Comparison of ENCODE assay signal across 23 cellular contexts in genomic region chr11:69520186-69520585, GRCh38. TPM values are rescaled to one million over a fixed set of nuclear protein-coding genes. Genes with fewer than 3 reads are reported as not detected.
DNase-seq lines count a peak whose midpoint lies in the region; ATAC-seq, FAIRE-seq and TF ChIP-seq lines count a peak whose summit lies in the region.
"Had no signal": no experiment of that assay in that cellular context is flagged by ENCODE, and none has a peak within 500 bp of the region (broad histone marks: within the 10 kb centered on the region; RNA-seq: fewer than 3 reads in every experiment).

No MANE protein-coding gene starts in this region.

- TF ChIP-seq POLR2A in NB4 (IDR thresholded peaks at IDR 0.05; ENCODE audit: extremely low read depth, insufficient read length) (no peak), H1 (IDR thresholded peaks at IDR 0.05; ENCODE audit: control extremely low read depth in 1 of 2, low read depth in 2 of 2, low read length in 2 of 2) (no peak), GM18505 (IDR thresholded peaks at IDR 0.05; ENCODE audit: borderline replicate concordance, extremely low read depth, insufficient read depth, insufficient read length) (no peak)

- no peak overlapping the region for H2BK15ac ChIP-seq in H1 (ENCODE audit: low read length)

- CTCF ChIA-PET in H1 (lab: Charles Lee; ENCODE audit: partially characterized antibody): interaction anchor here (1.5 kb wide), 1 partner anchor 114 kb away, joined by 3 read pairs; no protein-coding TSS in a partner anchor

- no peak overlapping the region for H3K56ac ChIP-seq in H1 (replicated peaks; ENCODE audit: insufficient read length, low read depth, low read length)

- no peak overlapping the region for H4K5ac ChIP-seq in H1 (ENCODE audit: insufficient read length, low read depth, low read length)

- peak overlapping the region; percentile 94 for H2BK20ac ChIP-seq in H1 (ENCODE audit: low read length)

- peak overlapping the region; percentile 36 for H4K91ac ChIP-seq in H1 (replicated peaks; ENCODE audit: insufficient read length, low read length)

- POLR2A ChIA-PET in H1 (lab: Charles Lee; ENCODE audit: partially characterized antibody): interaction anchor here (0.8 kb wide), 1 partner anchor 137 kb away, joined by 3 read pairs; no protein-coding TSS in a partner anchor

- H3K27ac Mint-ChIP-seq in GM23338: no peak overlapping the region
- H3K27ac Mint-ChIP-seq: CD4-positive, alpha-beta T cell had no signal

- peaks cover 33% of the 10 kb centered on the region for H3K36me3 Mint-ChIP-seq in GM23338 (ENCODE audit: low read depth)

- no peaks in the 10 kb centered on the region for H3K79me1 ChIP-seq in H1 (ENCODE audit: low read depth, low read length)

- H4K8ac ChIP-seq in H1 (ENCODE audit: extremely low read depth, insufficient read depth, low read length): no peak overlapping the region

- H3K9me3 Mint-ChIP-seq in GM23338: peaks cover 37% of the 10 kb centered on the region

- no peak for TF ChIP-seq CTCF in GM23338 (conservative IDR thresholded peaks at IDR 0.05; ENCODE audit: low read depth in 2 of 2)
- no peak for TF ChIP-seq CTCF in NB4 (IDR thresholded peaks at IDR 0.05; ENCODE audit: low read depth, low read length)
- no peak for TF ChIP-seq CTCF in H1 (IDR thresholded peaks at IDR 0.05; ENCODE audit: control extremely low read depth in 1 of 3, insufficient read depth in 1 of 3, low read depth in 1 of 3, low read length in 3 of 3)
- no peak for TF ChIP-seq CTCF in lower lobe of right lung (IDR thresholded peaks at IDR 0.05)

- H3K9me2 ChIP-seq in GM23338 (ENCODE audit: insufficient read depth): peaks cover 9% of the 10 kb centered on the region; the same call in 1 of the 2 replicates

- peaks cover 25% of the 10 kb centered on the region for H3K4me1 ChIP-seq in GM23338 (ENCODE audit: insufficient read depth)
- H3K4me1 ChIP-seq in H1 (replicated peaks in 1 of 4; ENCODE audit: control insufficient read depth in 3 of 4, insufficient read depth in 4 of 4, low read length in 3 of 4): peaks cover 5 to 26% (median 10%) of the 10 kb centered on the region in 4 experiments
- no peaks in the 10 kb centered on the region for H3K4me1 ChIP-seq in lower lobe of right lung
- H3K4me1 ChIP-seq: SJCRH30 had no signal

- H3K9me3 ChIP-seq in H1 (ENCODE audit: insufficient read depth in 2 of 2, low read depth in 1 of 2, low read length in 1 of 2) (peaks cover 11 to 15% of the 10 kb centered on the region in 2 experiments; a peak in 3 of 4 replicates), lower lobe of right lung (peaks cover 2% of the 10 kb centered on the region)
- H3K9me3 ChIP-seq: BE2C, SJCRH30 had no signal

- H3K79me2 ChIP-seq in GM23338 (replicated peaks; ENCODE audit: insufficient read depth) (no peaks in the 10 kb centered on the region), H1 (ENCODE audit: control insufficient read depth in 1 of 2, insufficient read depth in 2 of 2, low read length in 2 of 2) (no peaks in the 10 kb centered on the region)

- H3K23me2 ChIP-seq in H1 (ENCODE audit: low read depth, low read length): no peaks in the 10 kb centered on the region

- H3K9ac ChIP-seq in H1 (replicated peaks in 1 of 4; ENCODE audit: extremely low read depth in 1 of 4, low read depth in 3 of 4, low read length in 3 of 4): no peak overlapping the region

- TF ChIP-seq RAD21 in H1 (IDR thresholded peaks at IDR 0.05 in 1 of 2, conservative IDR thresholded peaks at IDR 0.05 in 1 of 2; ENCODE audit: low read depth in 2 of 2, low read length in 2 of 2): no peak

- no peaks in the 10 kb centered on the region for H3K36me3 ChIP-seq in GM23338 (ENCODE audit: insufficient read depth)
- H3K36me3 ChIP-seq in H1 (ENCODE audit: control insufficient read depth in 2 of 4, insufficient read depth in 4 of 4, low read length in 3 of 4): no peaks in the 10 kb centered on the region; a peak in 1 of 8 replicates
- no peaks in the 10 kb centered on the region for H3K36me3 ChIP-seq in lower lobe of right lung
- H3K36me3 ChIP-seq: BE2C, MG63, SJCRH30 had no signal

- no peak overlapping the region for H3K14ac ChIP-seq in H1 (ENCODE audit: insufficient read length)

- H3K23ac ChIP-seq in H1 (ENCODE audit: insufficient read length): no peak overlapping the region

- H3K4ac ChIP-seq in H1 (replicated peaks; ENCODE audit: insufficient read length, low read depth, low read length): no peak overlapping the region

- no peak for DNase-seq in GM23338 (ENCODE audit: low spot score)
- peak; percentile 49 for DNase-seq in NB4 (ENCODE audit: low read depth)
- DNase-seq in H1 (ENCODE audit: low read depth in 1 of 2, low spot score in 2 of 2): no peak
- DNase-seq in lower lobe of right lung: peak; percentile 2
- DNase-seq in sciatic nerve (ENCODE audit: low spot score): no peak
- DNase-seq: BE2C; CD4-positive, alpha-beta T cell; Karpas-422; MG63; NCI-H1417 treated with DMSO at 0.1 percent for 48 hours; NCI-H2029; NCI-H2171; NCI-H446; NCI-H69; OCI-M1; SJCRH30; SW 1271 had no signal

- peak overlapping the region; percentile 14 for H3K4me2 ChIP-seq in GM23338
- H3K4me2 ChIP-seq in H1 (ENCODE audit: insufficient read depth in 1 of 2, low read depth in 2 of 2, low read length in 2 of 2): no peak overlapping the region

- H3K27me3 ChIP-seq in GM23338 (ENCODE audit: insufficient read depth) (no peaks in the 10 kb centered on the region), H1 (replicated peaks in 1 of 4; ENCODE audit: control insufficient read depth in 3 of 4, extremely low read depth in 1 of 4, insufficient read depth in 3 of 4, low read length in 3 of 4) (peaks cover 0 to 10% (median 3%) of the 10 kb centered on the region in 4 experiments; a peak in 3 of 7 replicates), lower lobe of right lung (ENCODE audit: low read depth) (no peaks in the 10 kb centered on the region)
- H3K27me3 ChIP-seq: BE2C, MG63, SJCRH30 had no signal

- H2BK5ac ChIP-seq in H1 (ENCODE audit: low read depth, low read length): peak overlapping the region; percentile 92; the same call in 1 of the 2 replicates

- no peak overlapping the region; the same call in 2 of the 3 replicates for H3K4me3 Mint-ChIP-seq in GM23338
- H3K4me3 Mint-ChIP-seq: CD4-positive, alpha-beta T cell had no signal

- H2BK12ac ChIP-seq in H1 (ENCODE audit: low read depth, low read length): peak overlapping the region; percentile 82; the same call in 1 of the 2 replicates

- ATAC-seq in GM23338 (no peak), lower lobe of right lung (no peak), sciatic nerve (no peak), HG03521 (IDR thresholded peaks at IDR 0.05; ENCODE audit: unreplicated experiment) (no peak), GM18505 (IDR thresholded peaks at IDR 0.05; ENCODE audit: unreplicated experiment) (no peak)

- peak overlapping the region; percentile 49 for H3K18ac ChIP-seq in H1 (ENCODE audit: extremely low read depth, low read length)

- no peak overlapping the region for H3K27ac ChIP-seq in GM23338 (ENCODE audit: low read depth)
- H3K27ac ChIP-seq in H1 (ENCODE audit: low read depth, low read length): no peak overlapping the region
- no peak overlapping the region for H3K27ac ChIP-seq in lower lobe of right lung
- H3K27ac ChIP-seq: RWPE1, SJCRH30 had no signal

- peaks cover 17% of the 10 kb centered on the region for H3K27me3 Mint-ChIP-seq in GM23338 (ENCODE audit: insufficient read depth, low read depth, poor library complexity)

- no peak overlapping the region for H2AFZ ChIP-seq in GM23338
- H2AFZ ChIP-seq in H1 (ENCODE audit: low read length): no peak overlapping the region

- no peak overlapping the region for H2BK120ac ChIP-seq in H1 (replicated peaks; ENCODE audit: low read depth, low read length)

- TF ChIP-seq EP300 in H1 (IDR thresholded peaks at IDR 0.05; ENCODE audit: borderline replicate concordance in 1 of 2, low read depth in 2 of 2, low read length in 2 of 2): no peak

- no peak for FAIRE-seq in H1 (lab: Jason Lieb, UNC)
- FAIRE-seq: H54 had no signal

- WGBS in H1 (ENCODE audit: extremely low coverage in 1 of 2, insufficient coverage in 1 of 2, insufficient read length in 1 of 2, insufficient replicate concordance in 2 of 2, low coverage in 1 of 2, low lambda C conversion rate in 2 of 2, missing lambda C conversion rate in 1 of 2), 2 experiments: 57 to 96% methylated on average over 1 of the region's 1 CpG

- peak overlapping the region; percentile 53; the same call in 1 of the 2 replicates for H2AK5ac ChIP-seq in H1 (ENCODE audit: low read depth, low read length)

- H4K20me1 ChIP-seq in GM23338 (replicated peaks; ENCODE audit: insufficient read depth) (no peaks in the 10 kb centered on the region), H1 (replicated peaks in 1 of 2; ENCODE audit: control insufficient read depth in 1 of 2, insufficient read depth in 2 of 2, low read length in 2 of 2) (no peaks in the 10 kb centered on the region)

- H3K4me1 Mint-ChIP-seq in GM23338: peaks cover 38% of the 10 kb centered on the region

- intact Hi-C loops in lower lobe of right lung (cut with DNase I): no loop called here
- intact Hi-C loops in sciatic nerve (cut with DNase I): no loop called here

- H3K4me3 ChIP-seq in GM23338 (no peak overlapping the region), NB4 (ENCODE audit: low read depth, low read length) (no peak overlapping the region), H1 (ENCODE audit: extremely low read depth in 1 of 4, insufficient read depth in 2 of 4, low read depth in 3 of 4, low read length in 4 of 4) (no peak overlapping the region), lower lobe of right lung (no peak overlapping the region)
- H3K4me3 ChIP-seq: MG63, SJCRH30 had no signal

- no peaks in the 10 kb centered on the region for H3F3A ChIP-seq in GM23338 (replicated peaks; ENCODE audit: low read depth)

TF ChIP-seq in H1, 55 proteins besides CTCF, POLR2A, EP300 and RAD21 (continues in another document):
- no peak for TF ChIP-seq SRF (IDR thresholded peaks at IDR 0.05; ENCODE audit: low read depth, low read length)
- no peak for TF ChIP-seq CHD2 (IDR thresholded peaks at IDR 0.05; ENCODE audit: low read length)

RNA-seq across cellular contexts. Expression of gene LINC01488, which starts 38.7 kb away (rescaled TPM):
- not detected in 2 replicates for total RNA-seq in GM23338 (2014; rRNA removed; shearing (Covaris generic))
- polyA plus RNA-seq in GM23338 (2016; fragmentation: Nextera tagmentation; extraction: Ambion mirVana) (not detected in 2 replicates), H1 (2011; rRNA removed) (0.03 TPM in 1 of 2 replicates, not detected in the other)
- total RNA-seq in H1 (2021; fragmentation: NEBNext Ultra II Directional; extraction: Animal tissue kit (Norgen Biotek cat#: 25700)): not detected in 2 replicates
- polyA plus RNA-seq in H1 (2011; cell fraction: cytosol; rRNA removed): not detected
- not detected for polyA plus RNA-seq in H1 (2011; cell fraction: nucleus; rRNA removed)
- polyA plus RNA-seq in H1 (2012, experiment 1 of 2): not detected in 4 replicates
- polyA plus RNA-seq in H1 (2012, experiment 2 of 2): not detected
- not detected for polyA plus RNA-seq in H1 (2013, experiment 1 of 2)
- polyA plus RNA-seq in H1 (2013, experiment 2 of 2): not detected
- polyA minus RNA-seq in H1 (2011; rRNA and poly(A)+ RNA removed): not detected in 2 replicates
- polyA minus RNA-seq in H1 (2011; cell fraction: cytosol; rRNA and poly(A)+ RNA removed): not detected
- polyA minus RNA-seq in H1 (2011; cell fraction: nucleus; rRNA and poly(A)+ RNA removed): not detected
- total RNA-seq in lower lobe of right lung (not detected), sciatic nerve (not detected)
- total RNA-seq: CD4-positive, alpha-beta T cell; HT-29; SJCRH30 had no signal
- polyA plus RNA-seq: AG04450 had no signal

Comparison
In these comparisons a context has a peak if more than half of its experiments do, and no peak if none do; other contexts are left out.
1. DNase-seq: peak in NB4 (single experiment) and lower lobe of right lung (single experiment); none in GM23338 (single experiment), H1 (0 of 2) and sciatic nerve (single experiment).